In genomic region chr12:75483411-75483810, GRCh38 we compare ENCODE assay signal across 8 cellular contexts. TPM values are rescaled to one million over a fixed set of nuclear protein-coding genes. Genes with fewer than 3 reads are reported as not detected.
DNase-seq lines count a peak whose midpoint lies in the region; ATAC-seq, FAIRE-seq and TF ChIP-seq lines count a peak whose summit lies in the region.

No MANE protein-coding gene starts in this region.

- ATAC-seq in natural killer cell = no peak

- no TSS peak for BruUV-seq in mammary epithelial cell (replicated peaks; lab: Mats Ljungman, UMichigan)

- no peak for TF ChIP-seq POLR2A in H54 (IDR thresholded peaks at IDR 0.05; ENCODE audit: low read depth, low read length)

- dilution Hi-C loops in mammary epithelial cell (cut with HindIII; ENCODE audit: low sequenced_read_pairs) = no loop called here

- H3K4me2 ChIP-seq in BLaER1 treated with 17β-estradiol and CSF1 and Interleukin-3, amounts not matched to agents 10 nM and 100 nM = peak overlapping the region; percentile 57 to 96 (median 86); a peak in 19 of 22 replicates
- peak overlapping the region; percentile 89 for H3K4me2 ChIP-seq in mammary epithelial cell (ENCODE audit: insufficient read depth, low read depth, low read length)

- peaks cover 0 to 9% (median 0%) of the 10 kb centered on the region in 11 experiments; a peak in 4 of 22 replicates for H3K9me3 ChIP-seq in BLaER1 treated with 17β-estradiol and CSF1 and Interleukin-3, amounts not matched to agents 10 nM and 100 nM (replicated peaks in 1 of 11)
- no peaks in the 10 kb centered on the region for H3K9me3 ChIP-seq in mammary epithelial cell (replicated peaks; ENCODE audit: insufficient read depth, low read length)

- H3K79me2 ChIP-seq in mammary epithelial cell (ENCODE audit: insufficient read depth, low read length) = peaks cover 59% of the 10 kb centered on the region

- H3K4me1 ChIP-seq in BLaER1 treated with 17β-estradiol and CSF1 and Interleukin-3, amounts not matched to agents 10 nM and 100 nM = peaks cover 39 to 86% (median 59%) of the 10 kb centered on the region in 10 experiments
- peaks cover 37% of the 10 kb centered on the region for H3K4me1 ChIP-seq in mammary epithelial cell (ENCODE audit: insufficient read depth, low read length)

- peaks cover 76 to 89% of the 10 kb centered on the region in 2 donors for H3K4me1 Mint-ChIP-seq in natural killer cell

- TF ChIP-seq CTCF in mammary epithelial cell (conservative IDR thresholded peaks at IDR 0.05 in 1 of 2, IDR thresholded peaks at IDR 0.05 in 1 of 2; ENCODE audit: extremely low read depth in 1 of 2, insufficient read depth in 1 of 2, low read depth in 1 of 2, low read length in 2 of 2) = no peak
- no peak for TF ChIP-seq CTCF in natural killer cell (IDR thresholded peaks at IDR 0.05)

- peak overlapping the region in 10 of 11 experiments; percentile 69 to 95 (median 90); a peak in 16 of 22 replicates for H3K27ac ChIP-seq in BLaER1 treated with 17β-estradiol and CSF1 and Interleukin-3, amounts not matched to agents 10 nM and 100 nM
- H3K27ac ChIP-seq in mammary epithelial cell (ENCODE audit: insufficient read depth, low read depth, low read length) = no peak overlapping the region

- CTCF ChIA-PET in mammary epithelial cell (lab: Charles Lee; ENCODE audit: low non-redundant PET) = interaction anchor here (0.9 to 1.9 kb wide), 2 partner anchors 92 to 977 kb away, joined by 6 to 9 read pairs; partner anchors contain the start of gene GLIPR1L2

- in situ Hi-C loops in mammary epithelial cell (cut with MboI; ENCODE audit: low sequenced_read_pairs in 2 of 2) = loop anchor here (5.0 to 10.0 kb wide), 2 partner anchors 149 to 151 kb away; partner anchors contain the start of genes CAPS2 (in 2 of the 2) and GLIPR1L1 (in 2 of the 2)

- H3K36me3 ChIP-seq in BLaER1 treated with 17β-estradiol and CSF1 and Interleukin-3, amounts not matched to agents 10 nM and 100 nM = peaks cover 0 to 66% (median 28%) of the 10 kb centered on the region in 11 experiments; a peak in 14 of 22 replicates
- H3K36me3 ChIP-seq in mammary epithelial cell (ENCODE audit: insufficient read depth, low read length) = no peaks in the 10 kb centered on the region

- peaks cover 0 to 51% (median 5%) of the 10 kb centered on the region in 11 experiments; a peak in 10 of 22 replicates for H4K20me1 ChIP-seq in BLaER1 treated with 17β-estradiol and CSF1 and Interleukin-3, amounts not matched to agents 10 nM and 100 nM
- H4K20me1 ChIP-seq in mammary epithelial cell (ENCODE audit: insufficient read depth, low read length) = no peaks in the 10 kb centered on the region

- H3K4me3 ChIP-seq in BLaER1 treated with 17β-estradiol and CSF1 and Interleukin-3, amounts not matched to agents 10 nM and 100 nM = peak overlapping the region in 7 of 10 experiments; percentile 56 to 85 (median 75); a peak in 15 of 20 replicates
- H3K4me3 ChIP-seq in mammary epithelial cell (replicated peaks in 1 of 3; ENCODE audit: insufficient read depth in 1 of 3, low read depth in 2 of 3, low read length in 3 of 3) = peak overlapping the region in 2 of 3 experiments; percentile 67 to 71

- peaks cover 0 to 2% of the 10 kb centered on the region in 2 donors for H3K9me3 Mint-ChIP-seq in natural killer cell

- FAIRE-seq in H54 (lab: Jason Lieb, UNC) = peak; percentile 30

- DNase-seq in H54 (ENCODE audit: insufficient read length, low spot score) (no peak), mammary epithelial cell (no peak), natural killer cell (no peak), NCI-H1417 treated with DMSO at 0.1 percent for 48 hours (lab: John Stamatoyannopoulos, UW) (no peak), putamen (ENCODE audit: low spot score) (no peak), HuH-7.5 (ENCODE audit: low spot score) (no peak)
- DNase-seq in activated CD4-positive, alpha-beta T cell treated with anti-CD3 and anti-CD28 coated beads, Interleukin-2, amount 50 U/mL, for 1 hour = no peak

- no peaks in the 10 kb centered on the region for H3K27me3 ChIP-seq in BLaER1 treated with 17β-estradiol and CSF1 and Interleukin-3, amounts not matched to agents 10 nM and 100 nM
- no peaks in the 10 kb centered on the region for H3K27me3 ChIP-seq in mammary epithelial cell (ENCODE audit: insufficient read depth, low read length)

- intact Hi-C loops in mammary epithelial cell (cut with micrococcal nuclease) = loop anchor here (10.0 kb wide), 1 partner anchor 799 kb away; no protein-coding TSS in a partner anchor
- intact Hi-C loops in natural killer cell (cut with micrococcal nuclease) = loop anchor here (2.0 to 5.0 kb wide), 2 partner anchors 27 to 46 kb away; partner anchors contain the start of gene KRR1

- H3K36me3 Mint-ChIP-seq in natural killer cell = no peaks in the 10 kb centered on the region

- peak overlapping the region; percentile 95 to 100 for H3K27ac Mint-ChIP-seq in natural killer cell

- H3K9ac ChIP-seq in BLaER1 treated with 17β-estradiol and CSF1 and Interleukin-3, amounts not matched to agents 10 nM and 100 nM = peak overlapping the region in 6 of 11 experiments; percentile 81 to 93 (median 86); a peak in 10 of 22 replicates
- no peak overlapping the region for H3K9ac ChIP-seq in mammary epithelial cell (ENCODE audit: insufficient read depth, low read length)

- WGBS in mammary epithelial cell (ENCODE audit: low coverage, missing lambda C conversion rate) = 93% methylated on average over 2 of the region's 2 CpGs

- peaks cover 0 to 3% of the 10 kb centered on the region in 2 donors for H3K27me3 Mint-ChIP-seq in natural killer cell (ENCODE audit: low read depth in 2 of 2)

- no peak overlapping the region for H2AFZ ChIP-seq in mammary epithelial cell (ENCODE audit: low read depth, low read length)

- peak overlapping the region; percentile 87 for H3K4me3 Mint-ChIP-seq in natural killer cell

RNA-seq across cellular contexts. Expression of gene GLIPR1, which starts 2.9 kb away (rescaled TPM):
- total RNA-seq in mammary epithelial cell = 10 to 100 TPM; 92.4 to 96.0 TPM
- polyA plus RNA-seq in mammary epithelial cell = 74.1 TPM
- 45.6 TPM for polyA minus RNA-seq in mammary epithelial cell
- 100 to 1,000 TPM; 106 to 120 (median 115) TPM for total RNA-seq in natural killer cell

RNA-seq across cellular contexts. Expression of gene KRR1, which starts 28.0 kb away (rescaled TPM):
- total RNA-seq in mammary epithelial cell (10 to 100 TPM; 36.7 to 99.1 TPM), natural killer cell (100 to 1,000 TPM; 101 to 112 (median 106) TPM)
- 41.0 TPM for polyA plus RNA-seq in mammary epithelial cell
- polyA minus RNA-seq in mammary epithelial cell = 21.6 TPM
